Comparison of ENCODE assay signal across 37 cellular contexts in genomic region chr13:76153239-76153638, GRCh38.
"Had no signal": no experiment of that assay in that cellular context is flagged by ENCODE, and none has a peak within 500 bp of the region (broad histone marks: within the 10 kb centered on the region; RNA-seq: fewer than 3 reads in every experiment).

No MANE protein-coding gene starts in this region.

- H3K27ac ChIP-seq: KMS-11 had no signal

- H3K4me2 ChIP-seq: KMS-11 had no signal

- DNase-seq: Karpas-422, Kasumi-1, KBM-7, KG1, MG63, MV-4-11, NCI-H1048, NCI-H1092, NCI-H1092 treated with DMSO at 0.1 percent for 48 hours, NCI-H1105, NCI-H1105 treated with DMSO at 0.1 percent for 48 hours, NCI-H1417, NCI-H1417 treated with DMSO at 0.1 percent for 48 hours, NCI-H1436, NCI-H1436 treated with DMSO at 0.1 percent for 48 hours, NCI-H146, NCI-H1694, NCI-H1694 treated with DMSO at 0.1 percent for 48 hours, NCI-H187, NCI-H187 treated with DMSO at 0.1 percent for 48 hours, NCI-H1930, NCI-H2029, NCI-H2029 treated with DMSO at 0.1 percent for 48 hours, NCI-H2081, NCI-H2081 treated with DMSO at 0.1 percent for 48 hours, NCI-H2107, NCI-H2171, NCI-H2171 treated with DMSO at 0.1 percent for 48 hours, NCI-H2227 treated with DMSO at 0.1 percent for 48 hours, NCI-H226, NCI-H345, NCI-H446, NCI-H446 treated with DMSO at 0.1 percent for 48 hours, NCI-H510A, NCI-H510A treated with DMSO at 0.1 percent for 48 hours, NCI-H524 had no signal

- H3K27me3 ChIP-seq: MG63 had no signal

- H3K9me3 ChIP-seq: MG63 had no signal

- H3K9ac ChIP-seq: KMS-11 had no signal

- H3K4me3 ChIP-seq: MG63 had no signal

- H3K36me3 ChIP-seq: MG63 had no signal
